ENCODE assay signal across 19 cellular contexts in the genomic region with DNA sequence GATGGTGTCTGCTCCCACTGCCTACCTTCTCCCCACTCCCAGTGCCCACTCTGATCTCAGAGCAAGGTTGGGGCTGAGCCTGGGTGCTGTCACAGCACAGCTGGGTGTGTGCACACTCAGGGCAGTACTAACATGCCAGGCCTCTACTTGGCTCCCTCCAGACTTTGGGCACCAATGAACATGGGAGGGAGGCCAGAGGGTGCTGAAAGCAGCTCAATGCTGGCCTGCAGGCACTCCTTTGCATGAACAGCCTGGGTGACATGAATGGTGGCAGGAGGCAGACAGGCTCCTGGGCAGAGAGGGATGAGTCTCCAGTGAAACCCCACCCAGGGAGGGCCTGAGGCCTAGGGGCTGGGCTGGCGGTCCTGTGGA. TPM values are rescaled to one million over a fixed set of nuclear protein-coding genes. Genes with fewer than 3 reads are reported as not detected.
DNase-seq lines count a peak whose midpoint lies in the region; ATAC-seq and TF ChIP-seq lines count a peak whose summit lies in the region.
"Had no signal": no experiment of that assay in that cellular context is flagged by ENCODE, and none has a peak within 500 bp of the region (broad histone marks: within the 10 kb centered on the region; RNA-seq: fewer than 3 reads in every experiment).

No MANE protein-coding gene starts in this region.

- H3K27ac ChIP-seq in left ventricle myocardium inferior (replicated peaks) (no peak overlapping the region), neuronal stem cell (replicated peaks; ENCODE audit: low read length) (no peak overlapping the region), colonic mucosa (no peak overlapping the region)
- H3K27ac ChIP-seq: BLaER1 treated with 17β-estradiol and CSF1 and Interleukin-3, amounts not matched to agents 10 nM and 100 nM had no signal

- H3K36me3 Mint-ChIP-seq in effector memory CD8-positive, alpha-beta T cell (ENCODE audit: insufficient read depth) = no peaks in the 10 kb centered on the region

- no peak overlapping the region for H4K8ac ChIP-seq in neuronal stem cell (ENCODE audit: low read depth, low read length)

- H3K4me1 ChIP-seq in left ventricle myocardium inferior (peaks cover 9% of the 10 kb centered on the region), neuronal stem cell (ENCODE audit: control insufficient read depth in 2 of 2, insufficient read depth in 1 of 2, low read depth in 1 of 2, low read length in 2 of 2) (no peaks in the 10 kb centered on the region), colonic mucosa (no peaks in the 10 kb centered on the region)

- peak overlapping the region; percentile 70 for H2AK5ac ChIP-seq in neuronal stem cell (ENCODE audit: low read depth, low read length)

- H3K4me3 Mint-ChIP-seq in effector memory CD8-positive, alpha-beta T cell = no peak overlapping the region
- H3K4me3 Mint-ChIP-seq: B cell; CD8-positive, alpha-beta memory T cell had no signal

- H3K27me3 ChIP-seq in left ventricle myocardium inferior (ENCODE audit: low read depth) (no peaks in the 10 kb centered on the region), neuronal stem cell (ENCODE audit: control insufficient read depth in 3 of 3, insufficient read depth in 3 of 3, low read depth in 1 of 3, low read length in 3 of 3) (no peaks in the 10 kb centered on the region), colonic mucosa (no peaks in the 10 kb centered on the region)
- H3K27me3 ChIP-seq: BLaER1 treated with 17β-estradiol and CSF1 and Interleukin-3, amounts not matched to agents 10 nM and 100 nM had no signal

- no peak overlapping the region for H3K9ac ChIP-seq in neuronal stem cell (ENCODE audit: low read depth, low read length, poor library complexity)
- H3K9ac ChIP-seq in colonic mucosa (ENCODE audit: low read depth in 2 of 2, low read length in 2 of 2) = no peak overlapping the region
- H3K9ac ChIP-seq: BLaER1 treated with 17β-estradiol and CSF1 and Interleukin-3, amounts not matched to agents 10 nM and 100 nM had no signal

- no peak overlapping the region for H4K91ac ChIP-seq in neuronal stem cell (ENCODE audit: low read depth, low read length, poor library complexity)

- peaks cover 9 to 13% of the 10 kb centered on the region in 2 donors for H3K9me3 Mint-ChIP-seq in effector memory CD8-positive, alpha-beta T cell

- TF ChIP-seq CTCF in left ventricle myocardium inferior (IDR thresholded peaks at IDR 0.05; ENCODE audit: borderline replicate concordance) (no peak), colonic mucosa (IDR thresholded peaks at IDR 0.05) (no peak)

- peak overlapping the region; percentile 75 for H2BK5ac ChIP-seq in neuronal stem cell (ENCODE audit: low read length)

- H2BK15ac ChIP-seq in neuronal stem cell (ENCODE audit: low read length) = peak overlapping the region; percentile 49

- peaks cover 32% of the 10 kb centered on the region for H3K9me3 ChIP-seq in left ventricle myocardium inferior (replicated peaks)
- peaks cover 0 to 8% of the 10 kb centered on the region in 2 donors for H3K9me3 ChIP-seq in neuronal stem cell (replicated peaks in 1 of 2; ENCODE audit: control insufficient read depth in 2 of 2, insufficient read depth in 1 of 2, low read depth in 1 of 2, low read length in 2 of 2)
- no peaks in the 10 kb centered on the region for H3K9me3 ChIP-seq in colonic mucosa

- H3K4ac ChIP-seq in neuronal stem cell (ENCODE audit: low read length) = no peak overlapping the region

- H2AFZ ChIP-seq in neuronal stem cell (ENCODE audit: low read length) = no peak overlapping the region

- H3K4me3 ChIP-seq in left ventricle myocardium inferior (no peak overlapping the region), neuronal stem cell (ENCODE audit: low read length in 2 of 2) (no peak overlapping the region), colonic mucosa (no peak overlapping the region)
- H3K4me3 ChIP-seq: GM12878 had no signal

- WGBS in neuronal stem cell (ENCODE audit: extremely low coverage in 2 of 2, insufficient read length in 2 of 2, insufficient replicate concordance in 1 of 2), 2 donors = no CpG with 5 or more reads among the region's 1 CpG

- no peak overlapping the region for H3K27ac Mint-ChIP-seq in effector memory CD8-positive, alpha-beta T cell
- H3K27ac Mint-ChIP-seq: B cell; CD8-positive, alpha-beta memory T cell had no signal

- H3K4me2 ChIP-seq in neuronal stem cell (ENCODE audit: insufficient read depth, low read length, poor library complexity, severe bottlenecking) = no peak overlapping the region
- H3K4me2 ChIP-seq: BLaER1 treated with 17β-estradiol and CSF1 and Interleukin-3, amounts not matched to agents 10 nM and 100 nM had no signal

- DNase-seq in Right ventricle myocardium superior (no peak), left ventricle myocardium inferior (no peak), neuronal stem cell (ENCODE audit: low spot score) (no peak), colonic mucosa (no peak), NK-92 (lab: John Stamatoyannopoulos, UW; ENCODE audit: unreplicated experiment) (no peak)
- DNase-seq in effector memory CD8-positive, alpha-beta T cell = no peak
- DNase-seq: 8988T; CD8-positive, alpha-beta memory T cell; COR-L47; DMS 273 treated with DMSO at 0.1 percent for 48 hours; DND-41; EL; GOT3; H9 had no signal

- peak; percentile 56 for ATAC-seq in Right ventricle myocardium superior (ENCODE audit: poor library complexity)
- ATAC-seq in esophagus mucosa = peak; percentile 44
- ATAC-seq in effector memory CD8-positive, alpha-beta T cell (replicated peaks) = no peak
- ATAC-seq: GM12878 had no signal

- intact Hi-C loops in Right ventricle myocardium superior (cut with DNase I) (no loop called here), left ventricle myocardium inferior (cut with micrococcal nuclease) (no loop called here), colonic mucosa (cut with DNase I) (no loop called here)

- peaks cover 2% of the 10 kb centered on the region for H3K79me1 ChIP-seq in neuronal stem cell (ENCODE audit: low read depth, low read length)

- H3K27me3 Mint-ChIP-seq in effector memory CD8-positive, alpha-beta T cell = peaks cover 0 to 12% of the 10 kb centered on the region in 2 donors
- H3K27me3 Mint-ChIP-seq: B cell had no signal

- H3K23ac ChIP-seq in neuronal stem cell (ENCODE audit: low read depth, low read length, poor library complexity) = peak overlapping the region; percentile 85

- H3K14ac ChIP-seq in neuronal stem cell (ENCODE audit: low read length) = peak overlapping the region; percentile 99

- H3K18ac ChIP-seq in neuronal stem cell (ENCODE audit: low read length) = peak overlapping the region; percentile 17

- H2BK120ac ChIP-seq in neuronal stem cell (ENCODE audit: low read depth, low read length) = peak overlapping the region; percentile 87

- no peaks in the 10 kb centered on the region for H3K36me3 ChIP-seq in left ventricle myocardium inferior
- no peaks in the 10 kb centered on the region for H3K36me3 ChIP-seq in neuronal stem cell (replicated peaks in 1 of 2; ENCODE audit: control insufficient read depth in 2 of 2, insufficient read depth in 2 of 2, low read length in 2 of 2)
- no peaks in the 10 kb centered on the region for H3K36me3 ChIP-seq in colonic mucosa

- no peaks in the 10 kb centered on the region for H3K4me1 Mint-ChIP-seq in effector memory CD8-positive, alpha-beta T cell (ENCODE audit: low read depth in 2 of 2)
- H3K4me1 Mint-ChIP-seq: B cell; CD8-positive, alpha-beta memory T cell had no signal

- H2BK12ac ChIP-seq in neuronal stem cell (ENCODE audit: low read length) = peak overlapping the region; percentile 22

RNA-seq across cellular contexts. Expression of gene DENND1B, which starts 25.8 kb away (rescaled TPM):
- total RNA-seq in Right ventricle myocardium superior (20.9 TPM), left ventricle myocardium inferior (26.9 TPM), esophagus mucosa (15.2 TPM), colonic mucosa (10 to 100 TPM; 19.5 to 25.7 TPM)
- polyA plus RNA-seq in neuronal stem cell (2013, experiment 1 of 2) = 4.9 TPM
- polyA plus RNA-seq in neuronal stem cell (2013, experiment 2 of 2) = 5.2 TPM
- total RNA-seq: G401 had no signal
